10 cellular contexts compared by ENCODE assay signal in the genomic region with DNA sequence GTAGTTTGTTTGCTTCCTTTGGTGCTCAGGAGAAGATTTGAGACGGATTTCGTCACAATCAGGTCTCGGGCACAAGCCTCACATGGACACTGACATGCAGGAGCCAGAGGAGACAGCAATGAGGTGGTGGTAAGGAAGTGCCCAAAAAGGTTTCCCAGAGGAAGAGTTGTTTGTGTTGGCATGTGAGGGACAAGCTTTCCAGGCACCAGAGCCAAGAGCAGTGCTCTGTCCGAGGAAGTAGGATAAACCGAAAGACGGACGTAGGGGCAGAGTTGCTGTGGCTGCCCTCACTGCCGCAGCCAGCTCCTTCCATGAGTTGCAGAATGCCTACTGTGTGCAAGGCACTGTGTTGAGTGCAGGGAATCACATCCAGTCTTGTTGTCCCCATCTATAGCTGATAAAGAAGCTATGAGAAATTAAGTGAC. TPM values are rescaled to one million over a fixed set of nuclear protein-coding genes. Genes with fewer than 3 reads are reported as not detected.
DNase-seq lines count a peak whose midpoint lies in the region; ATAC-seq and TF ChIP-seq lines count a peak whose summit lies in the region.
"Had no signal": no experiment of that assay in that cellular context is flagged by ENCODE, and none has a peak within 500 bp of the region (broad histone marks: within the 10 kb centered on the region; RNA-seq: fewer than 3 reads in every experiment).

No MANE protein-coding gene starts in this region.

- CTCF ChIA-PET in activated naive CD4-positive, alpha-beta T cell treated with anti-CD3 and anti-CD28 coated beads for 36 hours (lab: Charles Lee), result interaction anchor here (0.9 to 6.0 kb wide), 11 partner anchors 9 to 270 kb away, joined by 3 to 66 read pairs (median 5); no protein-coding TSS in a partner anchor

- intact Hi-C loops in activated naive CD4-positive, alpha-beta T cell treated with anti-CD3 and anti-CD28 coated beads for 36 hours (cut with micrococcal nuclease), result loop anchor here (2.0 kb wide), 2 partner anchors 46 to 68 kb away; partner anchors contain the start of gene ZC3H4
- intact Hi-C loops in colonic mucosa (cut with DNase I) (loop anchor here (10.0 kb wide), 1 partner anchor 46 kb away; no protein-coding TSS in a partner anchor), upper lobe of right lung (cut with DNase I) (no loop called here)

- H3K27ac Mint-ChIP-seq in activated naive CD4-positive, alpha-beta T cell treated with anti-CD3 and anti-CD28 coated beads for 36 hours, result peak overlapping the region; percentile 98

- ATAC-seq in upper lobe of right lung (peak; percentile 39), HG03039 (IDR thresholded peaks at IDR 0.05; ENCODE audit: unreplicated experiment) (no peak)

- no peak for DNase-seq in activated naive CD4-positive, alpha-beta T cell treated with anti-CD3 and anti-CD28 coated beads for 36 hours
- no peak for DNase-seq in activated naive CD4-positive, alpha-beta T cell treated with Interleukin-2 at 50 U/mL for 16 hours
- peak; percentile 27 for DNase-seq in colonic mucosa
- DNase-seq in upper lobe of right lung, result no peak
- no peak for DNase-seq in NK-92 treated with Interleukin-12 subunit alpha and Interleukin-12 subunit beta, amount 100 ng/mL, for 24 hours (lab: John Stamatoyannopoulos, UW)
- DNase-seq in stimulated activated CD4-positive, alpha-beta T cell treated with anti-CD3 and anti-CD28 coated beads, Interleukin-12 subunit alpha, Interleukin-12 subunit beta, amount 100 ng/mL, for 4 hours, result no peak
- DNase-seq: BE2C, NCI-H1694 had no signal

- TF ChIP-seq CTCF in colonic mucosa (IDR thresholded peaks at IDR 0.05) (no peak), upper lobe of right lung (IDR thresholded peaks at IDR 0.05) (no peak)

- no peaks in the 10 kb centered on the region for H3K27me3 Mint-ChIP-seq in activated naive CD4-positive, alpha-beta T cell treated with anti-CD3 and anti-CD28 coated beads for 36 hours (ENCODE audit: low read depth)

- H3K4me1 Mint-ChIP-seq in activated naive CD4-positive, alpha-beta T cell treated with anti-CD3 and anti-CD28 coated beads for 36 hours (ENCODE audit: low read depth), result peaks cover 70% of the 10 kb centered on the region

- no peaks in the 10 kb centered on the region for H3K9me3 ChIP-seq in colonic mucosa
- no peaks in the 10 kb centered on the region for H3K9me3 ChIP-seq in mucosa of rectum (ENCODE audit: control insufficient read depth in 2 of 2, low read length in 2 of 2)
- no peaks in the 10 kb centered on the region for H3K9me3 ChIP-seq in upper lobe of right lung
- H3K9me3 ChIP-seq: BE2C had no signal

- H3K4me1 ChIP-seq in colonic mucosa, result peaks cover 22% of the 10 kb centered on the region
- H3K4me1 ChIP-seq in mucosa of rectum (ENCODE audit: control insufficient read depth in 2 of 2, insufficient read depth in 2 of 2, low read length in 2 of 2), result peaks cover 31 to 36% of the 10 kb centered on the region in 2 donors
- peaks cover 46% of the 10 kb centered on the region for H3K4me1 ChIP-seq in upper lobe of right lung

- H3K27ac ChIP-seq in colonic mucosa (peak overlapping the region; percentile 84), mucosa of rectum (ENCODE audit: low read depth in 2 of 2, low read length in 2 of 2) (peak overlapping the region; percentile 82 to 85), upper lobe of right lung (peak overlapping the region; percentile 75)

- H3K27me3 ChIP-seq in colonic mucosa (no peaks in the 10 kb centered on the region), mucosa of rectum (ENCODE audit: control insufficient read depth in 2 of 2, insufficient read depth in 2 of 2, low read length in 2 of 2) (no peaks in the 10 kb centered on the region), upper lobe of right lung (no peaks in the 10 kb centered on the region)
- H3K27me3 ChIP-seq: BE2C had no signal

- H3K4me3 Mint-ChIP-seq in activated naive CD4-positive, alpha-beta T cell treated with anti-CD3 and anti-CD28 coated beads for 36 hours, result peak overlapping the region; percentile 57

- peak overlapping the region; percentile 60 to 84 for H3K9ac ChIP-seq in colonic mucosa (ENCODE audit: low read depth in 2 of 2, low read length in 2 of 2)
- H3K9ac ChIP-seq in mucosa of rectum (ENCODE audit: low read depth in 1 of 2, low read length in 2 of 2), result peak overlapping the region; percentile 34 to 42

- peaks cover 61% of the 10 kb centered on the region for H3K36me3 Mint-ChIP-seq in activated naive CD4-positive, alpha-beta T cell treated with anti-CD3 and anti-CD28 coated beads for 36 hours (ENCODE audit: low read depth)

- peaks cover 2% of the 10 kb centered on the region for H3K9me3 Mint-ChIP-seq in activated naive CD4-positive, alpha-beta T cell treated with anti-CD3 and anti-CD28 coated beads for 36 hours

- H3K36me3 ChIP-seq in colonic mucosa (no peaks in the 10 kb centered on the region), mucosa of rectum (ENCODE audit: control insufficient read depth in 2 of 2, insufficient read depth in 2 of 2, low read length in 2 of 2) (peaks cover under 1 to 16% of the 10 kb centered on the region in 2 donors), upper lobe of right lung (peaks cover 33% of the 10 kb centered on the region)

- no peak overlapping the region for H3K4me3 ChIP-seq in colonic mucosa
- peak overlapping the region; percentile 10 to 18 for H3K4me3 ChIP-seq in mucosa of rectum (ENCODE audit: low read length in 2 of 2)
- H3K4me3 ChIP-seq in upper lobe of right lung, result no peak overlapping the region

RNA-seq across cellular contexts. Expression of gene SAE1, which starts 27.7 kb away (rescaled TPM):
- total RNA-seq in activated naive CD4-positive, alpha-beta T cell treated with anti-CD3 and anti-CD28 coated beads for 36 hours, result 100 to 1,000 TPM; 160 to 161 TPM
- total RNA-seq in colonic mucosa (10 to 100 TPM; 64.5 to 92.0 TPM), upper lobe of right lung (57.6 TPM)

RNA-seq across cellular contexts. Expression of gene ZC3H4, which starts 44.8 kb away (rescaled TPM):
- 10 to 100 TPM; 46.0 to 48.8 TPM for total RNA-seq in activated naive CD4-positive, alpha-beta T cell treated with anti-CD3 and anti-CD28 coated beads for 36 hours
- 10 to 100 TPM; 27.2 to 62.2 TPM for total RNA-seq in colonic mucosa
- 47.5 TPM for total RNA-seq in upper lobe of right lung

Comparison
In these comparisons a context has a peak if more than half of its experiments do, and no peak if none do; other contexts are left out.
1. H3K4me3 ChIP-seq: peak in mucosa of rectum (2 of 2); none in colonic mucosa (single experiment) and upper lobe of right lung (single experiment).
2. Peak in every context shown above with its lines, with median percentiles within 50 percentile points of each other: H3K27ac ChIP-seq.